10 cellular contexts compared by ENCODE assay signal in the genomic region with DNA sequence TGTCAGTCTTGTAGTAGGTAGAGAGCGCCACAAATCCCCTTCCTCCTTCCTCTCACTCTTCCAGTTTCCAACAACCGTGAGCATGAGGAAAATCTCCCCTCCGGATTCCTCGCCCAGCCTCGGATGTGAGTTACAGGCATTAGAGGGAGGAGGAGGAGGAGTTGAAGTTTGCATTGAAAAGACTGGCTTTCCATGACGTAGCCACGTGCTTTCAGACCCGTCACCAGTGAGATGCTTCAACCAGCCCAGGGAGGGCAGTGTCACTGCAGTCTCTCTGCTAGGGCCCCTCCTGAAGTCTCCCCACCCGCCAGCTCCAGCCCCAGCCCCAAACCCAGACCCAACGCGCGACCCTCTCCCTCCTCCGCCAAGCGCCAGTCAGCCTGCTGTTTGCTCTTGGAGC. TPM values are rescaled to one million over a fixed set of nuclear protein-coding genes. Genes with fewer than 3 reads are reported as not detected.
DNase-seq lines count a peak whose midpoint lies in the region; ATAC-seq and TF ChIP-seq lines count a peak whose summit lies in the region.
"Had no signal": no experiment of that assay in that cellular context is flagged by ENCODE, and none has a peak within 500 bp of the region (broad histone marks: within the 10 kb centered on the region; RNA-seq: fewer than 3 reads in every experiment).

No MANE protein-coding gene starts in this region.

- no peak for TF ChIP-seq POLR2A in suprapubic skin (IDR thresholded peaks at IDR 0.05)

- H3K9me3 ChIP-seq in ectodermal cell (ENCODE audit: control insufficient read depth, low read length) = no peaks in the 10 kb centered on the region
- H3K9me3 ChIP-seq in suprapubic skin = no peaks in the 10 kb centered on the region
- H3K9me3 ChIP-seq: thyroid gland had no signal

- peaks cover 66% of the 10 kb centered on the region for H3K27me3 Mint-ChIP-seq in T-helper 1 cell treated with Interleukin-12 subunit alpha and Interleukin-12 subunit beta and Interleukin-4 antibody, amounts not matched to agents 30 μg/mL and 1 μg/mL, for 36 hours (ENCODE audit: low read depth)
- H3K27me3 Mint-ChIP-seq in memory B cell = peaks cover 20% of the 10 kb centered on the region

- no peaks in the 10 kb centered on the region for H3K36me3 Mint-ChIP-seq in T-helper 1 cell treated with Interleukin-12 subunit alpha and Interleukin-12 subunit beta and Interleukin-4 antibody, amounts not matched to agents 30 μg/mL and 1 μg/mL, for 36 hours (ENCODE audit: low read depth)
- no peaks in the 10 kb centered on the region for H3K36me3 Mint-ChIP-seq in memory B cell

- peak overlapping the region; percentile 57 for H3K4me3 Mint-ChIP-seq in T-helper 1 cell treated with Interleukin-12 subunit alpha and Interleukin-12 subunit beta and Interleukin-4 antibody, amounts not matched to agents 30 μg/mL and 1 μg/mL, for 36 hours
- peak overlapping the region; percentile 57 for H3K4me3 Mint-ChIP-seq in memory B cell

- H3K36me3 ChIP-seq in ACC112 (ENCODE audit: insufficient read depth, low read length) (no peaks in the 10 kb centered on the region), ectodermal cell (ENCODE audit: control insufficient read depth, insufficient read depth, low read length) (no peaks in the 10 kb centered on the region), suprapubic skin (no peaks in the 10 kb centered on the region)
- H3K36me3 ChIP-seq: thyroid gland had no signal

- H3K4me3 ChIP-seq in ACC112 (ENCODE audit: low read depth, low read length) (peak overlapping the region; percentile 75), ectodermal cell (ENCODE audit: insufficient read depth, low read depth, low read length) (peak overlapping the region; percentile 31), suprapubic skin (peak overlapping the region; percentile 58)

- H2AFZ ChIP-seq in ACC112 (ENCODE audit: low read length, unreplicated experiment) = peak overlapping the region; percentile 57

- WGBS in ectodermal cell, 2 experiments = 1% methylated on average over 10 to 14 of the region's 14 CpGs
- 5% methylated on average over 12 of the region's 14 CpGs for WGBS in suprapubic skin

- H3K9me3 Mint-ChIP-seq in T-helper 1 cell treated with Interleukin-12 subunit alpha and Interleukin-12 subunit beta and Interleukin-4 antibody, amounts not matched to agents 30 μg/mL and 1 μg/mL, for 36 hours = no peaks in the 10 kb centered on the region
- no peaks in the 10 kb centered on the region for H3K9me3 Mint-ChIP-seq in memory B cell

- peaks cover 23% of the 10 kb centered on the region for H3K4me1 Mint-ChIP-seq in T-helper 1 cell treated with Interleukin-12 subunit alpha and Interleukin-12 subunit beta and Interleukin-4 antibody, amounts not matched to agents 30 μg/mL and 1 μg/mL, for 36 hours (ENCODE audit: low read depth)
- peaks cover 22% of the 10 kb centered on the region for H3K4me1 Mint-ChIP-seq in memory B cell

- no peak for TF ChIP-seq EP300 in suprapubic skin (IDR thresholded peaks at IDR 0.05)

- no peak for DNase-seq in memory B cell (ENCODE audit: low spot score in 2 of 2)
- DNase-seq in suprapubic skin (ENCODE audit: low spot score in 2 of 2) = peak in 1 of 2 donors; percentile 65
- no peak for DNase-seq in GF-D8 (lab: John Stamatoyannopoulos, UW)
- no peak for DNase-seq in KG1 (lab: John Stamatoyannopoulos, UW)

- peaks cover 5% of the 10 kb centered on the region for H3K4me1 ChIP-seq in ACC112 (ENCODE audit: control insufficient read depth, insufficient read depth, low read length, unreplicated experiment)
- H3K4me1 ChIP-seq in ectodermal cell (ENCODE audit: control insufficient read depth, insufficient read depth, low read length) = peaks cover 14% of the 10 kb centered on the region
- peaks cover 32% of the 10 kb centered on the region for H3K4me1 ChIP-seq in suprapubic skin

- H3K79me2 ChIP-seq in ACC112 (ENCODE audit: control insufficient read depth, insufficient read depth, low read length, unreplicated experiment) = no peaks in the 10 kb centered on the region

- TF ChIP-seq CTCF in suprapubic skin (IDR thresholded peaks at IDR 0.05) = no peak

- H3K27ac Mint-ChIP-seq in T-helper 1 cell treated with Interleukin-12 subunit alpha and Interleukin-12 subunit beta and Interleukin-4 antibody, amounts not matched to agents 30 μg/mL and 1 μg/mL, for 36 hours = no peak overlapping the region
- no peak overlapping the region for H3K27ac Mint-ChIP-seq in memory B cell

- H3K27me3 ChIP-seq in ACC112 (ENCODE audit: insufficient read depth, low read length) = peaks cover 35% of the 10 kb centered on the region
- H3K27me3 ChIP-seq in ectodermal cell (ENCODE audit: control insufficient read depth, insufficient read depth, low read length, poor library complexity, severe bottlenecking) = peaks cover 58% of the 10 kb centered on the region
- peaks cover 9% of the 10 kb centered on the region for H3K27me3 ChIP-seq in suprapubic skin
- H3K27me3 ChIP-seq: thyroid gland had no signal

- no peak overlapping the region for H3K27ac ChIP-seq in ACC112 (ENCODE audit: low read depth, low read length)
- H3K27ac ChIP-seq in ectodermal cell (ENCODE audit: insufficient read depth, low read depth, low read length, poor library complexity, severe bottlenecking) = peak overlapping the region; percentile 3
- peak overlapping the region; percentile 12 for H3K27ac ChIP-seq in suprapubic skin
- H3K27ac ChIP-seq: thyroid gland had no signal

- ATAC-seq in GM21825 (IDR thresholded peaks at IDR 0.05; ENCODE audit: unreplicated experiment) (peak; percentile 52), memory B cell (ENCODE audit: low read depth) (peak; percentile 68)

RNA-seq across cellular contexts. Expression of a gene that starts 0.4 kb away (rescaled TPM):
- 0.50 TPM for polyA plus RNA-seq in ectodermal cell (2013, experiment 1 of 4)
- polyA plus RNA-seq in ectodermal cell (2013, experiment 2 of 4) = 0.30 TPM
- polyA plus RNA-seq in ectodermal cell (2013, experiment 3 of 4) = 0.21 TPM
- polyA plus RNA-seq in ectodermal cell (2013, experiment 4 of 4) = 1.3 TPM
- total RNA-seq in suprapubic skin = 1 to 10 TPM in 1 of 4 donors, under 1 TPM in 3; 0.08 to 1.4 (median 0.22) TPM
- total RNA-seq: activated CD8-positive, alpha-beta memory T cell treated with anti-CD3 and anti-CD28 coated beads for 36 hours had no signal
